ENCODE assay signal across 8 cellular contexts in genomic region chr9:112332674-112332976, GRCh38. TPM values are rescaled to one million over a fixed set of nuclear protein-coding genes. Genes with fewer than 3 reads are reported as not detected.
DNase-seq lines count a peak whose midpoint lies in the region; ATAC-seq and TF ChIP-seq lines count a peak whose summit lies in the region.

No MANE protein-coding gene starts in this region.

- no peaks in the 10 kb centered on the region for H3K27me3 ChIP-seq in iPS DF 6.9 (ENCODE audit: control insufficient read depth, insufficient read depth, low read length)

- peaks cover 5% of the 10 kb centered on the region for H3K36me3 Mint-ChIP-seq in activated B cell treated with CpG ODN at 0.5 μM for 24 hours (ENCODE audit: low read depth)

- WGBS in iPS DF 6.9 (ENCODE audit: insufficient coverage, insufficient read length) = no CpG with 5 or more reads among the region's 19 CpGs

- H3K4me1 Mint-ChIP-seq in activated B cell treated with CpG ODN at 0.5 μM for 24 hours = peaks cover 52% of the 10 kb centered on the region
- H3K4me1 Mint-ChIP-seq in stimulated activated naive CD8-positive, alpha-beta T cell treated with anti-CD3 and anti-CD28 coated beads, Interleukin-15, amount 100 ng/mL, for 72 hours = peaks cover 46% of the 10 kb centered on the region

- no peaks in the 10 kb centered on the region for H3K4me1 ChIP-seq in iPS DF 6.9 (ENCODE audit: control insufficient read depth, insufficient read depth, low read length)

- DNase-seq in DMS79 treated with DMSO at 0.1 percent for 48 hours (lab: John Stamatoyannopoulos, UW) = peak; percentile 65
- no peak for DNase-seq in DMS79 (lab: John Stamatoyannopoulos, UW)
- DNase-seq in activated B cell treated with CpG ODN at 0.5 μM for 24 hours = no peak
- no peak for DNase-seq in iPS DF 6.9 (ENCODE audit: low read depth, low spot score)
- DNase-seq in stimulated activated naive CD8-positive, alpha-beta T cell treated with anti-CD3 and anti-CD28 coated beads, Interleukin-15, amount 100 ng/mL, for 72 hours = no peak
- no peak for DNase-seq in SW480 (ENCODE audit: low spot score)
- no peak for DNase-seq in cerebellum (ENCODE audit: low spot score)

- no peaks in the 10 kb centered on the region for H3K27me3 Mint-ChIP-seq in activated B cell treated with CpG ODN at 0.5 μM for 24 hours
- no peaks in the 10 kb centered on the region for H3K27me3 Mint-ChIP-seq in stimulated activated naive CD8-positive, alpha-beta T cell treated with anti-CD3 and anti-CD28 coated beads, Interleukin-15, amount 100 ng/mL, for 72 hours

- no peak for TF ChIP-seq CTCF in activated B cell treated with CpG ODN at 0.5 μM for 24 hours (IDR thresholded peaks at IDR 0.05)

- intact Hi-C loops in activated B cell treated with CpG ODN at 0.5 μM for 24 hours (cut with micrococcal nuclease) = loop anchor here (2.0 to 10.0 kb wide), 7 partner anchors 115 to 848 kb away; partner anchors contain the start of genes ECPAS, KIAA1958 and SUSD1

- H3K4me3 ChIP-seq in iPS DF 6.9 (ENCODE audit: low read length) = peak overlapping the region; percentile 62

- POLR2A ChIA-PET in activated B cell treated with CpG ODN at 0.5 μM for 24 hours (lab: Charles Lee) = interaction anchor here (0.6 to 3.2 kb wide), 7 partner anchors 8 to 436 kb away, joined by 4 to 35 read pairs (median 6); partner anchors contain the start of genes HSDL2 and UGCG

- CTCF ChIA-PET in activated B cell treated with CpG ODN at 0.5 μM for 24 hours (lab: Charles Lee) = interaction anchor here (0.9 to 1.2 kb wide), 3 partner anchors 71 to 416 kb away, joined by 3 read pairs; no protein-coding TSS in a partner anchor

- H3K27ac ChIP-seq in iPS DF 6.9 (ENCODE audit: low read length) = no peak overlapping the region

- no peaks in the 10 kb centered on the region for H3K9me3 ChIP-seq in iPS DF 6.9 (ENCODE audit: control insufficient read depth, insufficient read depth, low read length)

- ATAC-seq in activated B cell treated with CpG ODN at 0.5 μM for 24 hours (ENCODE audit: low read depth) (no peak), HG03460 (IDR thresholded peaks at IDR 0.05; ENCODE audit: unreplicated experiment) (no peak)
- ATAC-seq in stimulated activated naive CD8-positive, alpha-beta T cell treated with anti-CD3 and anti-CD28 coated beads, Interleukin-15, amount 100 ng/mL, for 72 hours = no peak

- H3K36me3 ChIP-seq in iPS DF 6.9 (ENCODE audit: control insufficient read depth, insufficient read depth, low read length) = no peaks in the 10 kb centered on the region

- peak overlapping the region; percentile 85 for H3K27ac Mint-ChIP-seq in activated B cell treated with CpG ODN at 0.5 μM for 24 hours
- peak overlapping the region; percentile 89 to 92 for H3K27ac Mint-ChIP-seq in stimulated activated naive CD8-positive, alpha-beta T cell treated with anti-CD3 and anti-CD28 coated beads, Interleukin-15, amount 100 ng/mL, for 72 hours

- no peaks in the 10 kb centered on the region for H3K9me3 Mint-ChIP-seq in activated B cell treated with CpG ODN at 0.5 μM for 24 hours
- no peaks in the 10 kb centered on the region for H3K9me3 Mint-ChIP-seq in stimulated activated naive CD8-positive, alpha-beta T cell treated with anti-CD3 and anti-CD28 coated beads, Interleukin-15, amount 100 ng/mL, for 72 hours

- H3K4me3 Mint-ChIP-seq in activated B cell treated with CpG ODN at 0.5 μM for 24 hours = peak overlapping the region; percentile 87
- H3K4me3 Mint-ChIP-seq in stimulated activated naive CD8-positive, alpha-beta T cell treated with anti-CD3 and anti-CD28 coated beads, Interleukin-15, amount 100 ng/mL, for 72 hours = peak overlapping the region; percentile 79 to 90

RNA-seq across cellular contexts. Expression of gene PTBP3, which starts 0.8 kb away (rescaled TPM):
- total RNA-seq in activated B cell treated with CpG ODN at 0.5 μM for 24 hours (106 and 125 TPM in 2 replicates), cerebellum (58.9 TPM)

RNA-seq across cellular contexts. Expression of gene HSDL2, which starts 47.3 kb away (rescaled TPM):
- total RNA-seq in activated B cell treated with CpG ODN at 0.5 μM for 24 hours (11.0 and 11.3 TPM in 2 replicates), cerebellum (25.7 TPM)
